In the genomic region with DNA sequence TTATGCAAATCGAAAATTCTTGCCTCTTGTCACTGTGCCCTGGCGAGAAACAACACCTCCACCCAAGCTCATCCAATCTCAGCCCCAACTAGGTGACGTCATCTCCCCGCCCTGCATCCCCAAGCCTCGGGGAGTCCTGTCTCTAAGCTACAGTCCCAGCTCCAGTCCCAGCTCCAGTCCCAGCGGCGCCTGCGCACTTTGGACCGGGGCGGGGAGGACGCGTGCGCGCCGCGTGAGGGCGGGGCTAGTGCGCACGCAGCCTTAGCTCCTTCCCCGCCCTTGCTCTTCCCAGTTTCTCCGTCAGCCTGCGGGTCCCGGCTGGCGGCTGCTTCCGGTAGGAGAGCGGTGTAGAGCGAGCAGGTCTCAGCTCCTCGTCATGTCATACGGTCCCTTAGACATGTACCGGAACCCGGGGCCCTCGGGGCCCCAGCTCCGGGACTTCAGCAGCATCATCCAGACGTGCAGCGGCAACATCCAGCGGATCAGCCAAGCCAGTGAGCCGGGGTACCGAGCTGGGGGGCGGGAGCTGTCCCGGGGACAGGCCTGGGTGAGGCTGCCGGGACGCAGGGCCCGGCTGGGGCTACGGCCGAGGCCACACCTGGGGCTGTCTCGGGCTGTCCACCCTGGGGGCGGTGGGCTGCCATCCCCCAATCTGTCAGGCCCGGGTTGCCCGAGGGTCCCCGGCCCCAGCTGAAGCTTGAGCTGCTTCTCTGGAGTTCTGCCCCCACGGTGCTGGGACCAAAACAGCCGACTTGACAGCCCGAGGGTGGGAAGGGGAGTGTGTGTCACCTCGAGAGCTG, we compare ENCODE assay signal across 8 cellular contexts. TPM values are rescaled to one million over a fixed set of nuclear protein-coding genes. Genes with fewer than 3 reads are reported as not detected.
DNase-seq lines count a peak whose midpoint lies in the region; ATAC-seq, FAIRE-seq and TF ChIP-seq lines count a peak whose summit lies in the region.

Gene STX12, plus strand, starts transcription at position 288 of the 800 bp plus-strand sequence. Its CDS starts 89 bp downstream, at position 377.

- peak; percentile 99 for DNase-seq in DMS 273 (lab: John Stamatoyannopoulos, UW; ENCODE audit: unreplicated experiment)
- peak; percentile 100 for DNase-seq in IMR-90
- DNase-seq in OCI-M1 (lab: John Stamatoyannopoulos, UW), result peak; percentile 97
- peak; percentile 99 for DNase-seq in activated T-cell treated with anti-CD3 and anti-CD28 coated beads for 24 hours (ENCODE audit: low read depth)
- peak; percentile 100 for DNase-seq in endothelial cell of umbilical vein (ENCODE audit: low read depth, low spot score)
- peak; percentile 96 for DNase-seq in middle frontal gyrus (ENCODE audit: extremely low spot score, low spot score)
- DNase-seq in stimulated activated CD8-positive, alpha-beta memory T cell treated with anti-CD3 and anti-CD28 coated beads, Interleukin-2, amount 100 ng/mL, for 48 hours (ENCODE audit: low read depth in 2 of 2), result peak; percentile 97 to 98

- H3K9ac ChIP-seq in IMR-90 (ENCODE audit: low read depth, low read length) (peak within 1 kb of the TSS; percentile 93), endothelial cell of umbilical vein (replicated peaks; ENCODE audit: extremely low read depth, insufficient read depth, low read length) (peak within 1 kb of the TSS; percentile 89)

- H3K27me3 ChIP-seq in IMR-90 (ENCODE audit: control insufficient read depth, insufficient read depth, low read length), result no peaks in the 10 kb centered on the region
- no peaks in the 10 kb centered on the region for H3K27me3 ChIP-seq in endothelial cell of umbilical vein (ENCODE audit: control insufficient read depth in 2 of 2, insufficient read depth in 2 of 2, low read length in 2 of 2)

- peak; percentile 98 for FAIRE-seq in endothelial cell of umbilical vein (lab: Jason Lieb, UNC)

- peaks cover 9 to 39% of the 10 kb centered on the region in 2 experiments; a peak in 3 of 4 replicates for H3K79me1 ChIP-seq in IMR-90 (ENCODE audit: low read depth in 1 of 2, low read length in 2 of 2)

- peak within 1 kb of the TSS; percentile 66; the same call in 1 of the 2 replicates for H2BK20ac ChIP-seq in IMR-90 (ENCODE audit: low read depth, low read length)

- peak within 1 kb of the TSS; percentile 77 for H2BK5ac ChIP-seq in IMR-90 (ENCODE audit: low read depth, low read length, poor library complexity, severe bottlenecking)

- peak within 1 kb of the TSS; percentile 89 for H2AFZ ChIP-seq in IMR-90 (replicated peaks; ENCODE audit: low read length, poor library complexity)
- peak within 1 kb of the TSS; percentile 38 for H2AFZ ChIP-seq in endothelial cell of umbilical vein (ENCODE audit: low read depth, low read length)

- H3K27ac ChIP-seq in IMR-90 (ENCODE audit: insufficient read depth, low read length) (peak within 1 kb of the TSS; percentile 76), endothelial cell of umbilical vein (ENCODE audit: insufficient read depth, low read depth, low read length) (peak within 1 kb of the TSS; percentile 82)

- H3K4me2 ChIP-seq in IMR-90 (ENCODE audit: low read depth, low read length) (peak within 1 kb of the TSS; percentile 94), endothelial cell of umbilical vein (ENCODE audit: insufficient read depth, low read length) (peak within 1 kb of the TSS; percentile 100)

- in situ Hi-C loops in IMR-90 (cut with MboI; ENCODE audit: low sequenced_read_pairs), result no loop called here

- H2AK5ac ChIP-seq in IMR-90 (ENCODE audit: low read depth, low read length), result peak within 1 kb of the TSS; percentile 73

- ATAC-seq in GM21528 (IDR thresholded peaks at IDR 0.05; ENCODE audit: low FRiP score, unreplicated experiment) (peak; percentile 94), IMR-90 (ENCODE audit: low read depth) (peak; percentile 95)

- H3K79me2 ChIP-seq in endothelial cell of umbilical vein (ENCODE audit: control insufficient read depth, insufficient read depth, low read length), result peaks cover 49% of the 10 kb centered on the region

- H3K56ac ChIP-seq in IMR-90 (ENCODE audit: extremely low read depth, insufficient read depth, low read length), result peak within 1 kb of the TSS; percentile 78

- dilution Hi-C loops in IMR-90 (cut with HindIII; ENCODE audit: low sequenced_read_pairs, unreplicated experiment), result no loop called here
- dilution Hi-C loops in endothelial cell of umbilical vein (cut with MboI; ENCODE audit: extremely low pct_ligation_motif_present, low sequenced_read_pairs), result no loop called here

- H3K9me1 ChIP-seq in IMR-90 (ENCODE audit: insufficient read depth, low read length), result no peaks in the 10 kb centered on the region; the same call in 1 of the 2 replicates
- H3K9me1 ChIP-seq in endothelial cell of umbilical vein (replicated peaks; ENCODE audit: control insufficient read depth, extremely low read depth, insufficient read depth, low read length), result no peaks in the 10 kb centered on the region

- H4K8ac ChIP-seq in IMR-90 (ENCODE audit: low read depth in 2 of 2, low read length in 2 of 2), result peak within 1 kb of the TSS; percentile 14 to 97

- intact Hi-C loops in IMR-90 (cut with micrococcal nuclease), result loop anchor here (1.0 to 2.0 kb wide), 3 partner anchors 21 to 104 kb away; partner anchors contain the start of gene PPP1R8
- intact Hi-C loops in endothelial cell of umbilical vein (cut with micrococcal nuclease), result loop anchor here (1.0 kb wide), 4 partner anchors 16 to 101 kb away; partner anchors contain the start of genes FAM76A, IFI6 and PPP1R8

- 0 out of 3 replicates have a peak within 1 kb of the TSS, but pooled peaks have one; percentile 23 for H2BK15ac ChIP-seq in IMR-90 (ENCODE audit: low read depth, low read length)

- peak within 1 kb of the TSS; percentile 79 for H2BK120ac ChIP-seq in IMR-90 (ENCODE audit: low read depth, low read length)

- TF ChIP-seq POLR2A in IMR-90 (IDR thresholded peaks at IDR 0.05; ENCODE audit: low read depth, low read length) (peak; percentile 93), endothelial cell of umbilical vein (IDR thresholded peaks at IDR 0.05; ENCODE audit: low read depth, low read length) (peak; percentile 88)

- WGBS in IMR-90 (ENCODE audit: extremely low coverage in 2 of 2, insufficient read length in 1 of 2), 2 experiments, result 1% methylated on average over 17 of the region's 54 CpGs; no CpG with 5 or more reads in 1 of the 2 experiments

- H3K4me1 ChIP-seq in IMR-90 (ENCODE audit: control insufficient read depth, insufficient read depth, low read length) (peaks cover 4% of the 10 kb centered on the region; the same call in 1 of the 2 replicates), endothelial cell of umbilical vein (ENCODE audit: control insufficient read depth, extremely low read depth, insufficient read depth, low read length) (peaks cover 23% of the 10 kb centered on the region)

- POLR2A ChIA-PET in IMR-90 (lab: Charles Lee; ENCODE audit: unreplicated experiment), result interaction anchor here (0.6 to 1.1 kb wide), 9 partner anchors 9 to 734 kb away, joined by 3 to 11 read pairs (median 3); partner anchors contain the start of genes FAM76A and PPP1R8
- POLR2A ChIA-PET in endothelial cell of umbilical vein (lab: Charles Lee), result interaction anchor here (0.6 to 3.3 kb wide), 15 partner anchors 9 to 487 kb away, joined by 3 to 67 read pairs (median 4); partner anchors contain the start of genes FAM76A, IFI6 and PPP1R8

- H4K20me1 ChIP-seq in IMR-90 (ENCODE audit: insufficient read depth, low read length) (peaks cover 8% of the 10 kb centered on the region; the same call in 1 of the 2 replicates), endothelial cell of umbilical vein (replicated peaks; ENCODE audit: control insufficient read depth, extremely low read depth, insufficient read depth, low read length) (peaks cover 3% of the 10 kb centered on the region)

- H3K23ac ChIP-seq in IMR-90 (ENCODE audit: low read depth, low read length), result peak within 1 kb of the TSS; percentile 92

- TF ChIP-seq RAD21 in IMR-90 (IDR thresholded peaks at IDR 0.05; ENCODE audit: low read length), result no peak; the same call in 1 of the 2 replicates

- H4K91ac ChIP-seq in IMR-90 (ENCODE audit: insufficient read depth, low read depth, low read length), result peak within 1 kb of the TSS; percentile 48

- H3K36me3 ChIP-seq in IMR-90 (ENCODE audit: control insufficient read depth, insufficient read depth, low read length), result no peaks in the 10 kb centered on the region
- peaks cover 0 to 4% of the 10 kb centered on the region in 2 experiments for H3K36me3 ChIP-seq in endothelial cell of umbilical vein (ENCODE audit: control insufficient read depth in 2 of 2, extremely low read depth in 1 of 2, insufficient read depth in 2 of 2, low read length in 2 of 2)

- H3K4me3 ChIP-seq in IMR-90 (ENCODE audit: insufficient read depth, low read depth, low read length) (peak within 1 kb of the TSS; percentile 95), endothelial cell of umbilical vein (replicated peaks in 1 of 3; ENCODE audit: insufficient read depth in 1 of 3, low read depth in 1 of 3, low read length in 3 of 3) (peak within 1 kb of the TSS; percentile 63 to 99 (median 90))

- H3K18ac ChIP-seq in IMR-90 (ENCODE audit: low read depth, low read length), result peak within 1 kb of the TSS; percentile 42

- H3K4ac ChIP-seq in IMR-90 (ENCODE audit: low read depth, low read length), result peak within 1 kb of the TSS; percentile 85

- BruUV-seq in IMR-90 (replicated peaks; lab: Mats Ljungman, UMichigan) (no TSS peak), endothelial cell of umbilical vein (replicated peaks; lab: Mats Ljungman, UMichigan) (no TSS peak)

- peak within 1 kb of the TSS; percentile 83 for H3K14ac ChIP-seq in IMR-90 (replicated peaks; ENCODE audit: low read depth, low read length)

- H2AK9ac ChIP-seq in IMR-90 (replicated peaks; ENCODE audit: low read depth, low read length, poor library complexity), result peak within 1 kb of the TSS; percentile 89

- H4K5ac ChIP-seq in IMR-90 (ENCODE audit: low read depth, low read length), result peak within 1 kb of the TSS; percentile 86

- no peak for TF ChIP-seq CTCF in IMR-90 (conservative IDR thresholded peaks at IDR 0.05; ENCODE audit: low read depth, low read length)
- no peak for TF ChIP-seq CTCF in endothelial cell of umbilical vein (IDR thresholded peaks at IDR 0.05; ENCODE audit: extremely low read depth in 1 of 2, insufficient read depth in 1 of 2, low read depth in 1 of 2, low read length in 2 of 2)

- CTCF ChIA-PET in IMR-90 (lab: Yijun Ruan, JAX), result interaction anchor here (1.4 kb wide), 1 partner anchor 47 kb away, joined by 5 read pairs; the partner anchor contains the start of gene FAM76A
- CTCF ChIA-PET in endothelial cell of umbilical vein (lab: Charles Lee), result interaction anchor here (0.8 to 3.5 kb wide), 12 partner anchors 9 to 110 kb away, joined by 3 to 32 read pairs (median 4); partner anchors contain the start of genes FAM76A, IFI6 and PPP1R8

- H3K9me3 ChIP-seq in IMR-90 (ENCODE audit: control insufficient read depth, insufficient read depth, low read length) (no peaks in the 10 kb centered on the region), endothelial cell of umbilical vein (replicated peaks; ENCODE audit: control insufficient read depth, insufficient read depth, low read length) (no peaks in the 10 kb centered on the region)

RNA-seq across cellular contexts. Expression of gene STX12, which starts in this region (rescaled TPM):
- total RNA-seq in IMR-90 (2012; rRNA removed), result 54.8 and 68.3 TPM in 2 replicates
- polyA plus RNA-seq in IMR-90 (2012; rRNA removed), result 22.5 and 28.6 TPM in 2 replicates
- 17.3 and 22.0 TPM in 2 replicates for polyA plus RNA-seq in IMR-90 (2012; cell fraction: cytosol; rRNA removed)
- 23.2 and 62.6 TPM in 2 replicates for polyA plus RNA-seq in IMR-90 (2012; cell fraction: nucleus; rRNA removed; ENCODE audit: low replicate concordance)
- 83.8 and 90.3 TPM in 2 replicates for total RNA-seq in endothelial cell of umbilical vein
- 26.1 and 28.7 TPM in 2 replicates for polyA plus RNA-seq in endothelial cell of umbilical vein
- 26.7 and 30.0 TPM in 2 replicates for polyA plus RNA-seq in endothelial cell of umbilical vein (2011; cell fraction: cytosol; rRNA removed)
- polyA plus RNA-seq in endothelial cell of umbilical vein (2011; cell fraction: nucleus; rRNA removed), result 75.1 and 101 TPM in 2 replicates
- 42.1 and 55.6 TPM in 2 replicates for polyA plus RNA-seq in endothelial cell of umbilical vein (2012)
- polyA minus RNA-seq in endothelial cell of umbilical vein, result 37.5 and 39.0 TPM in 2 replicates
- 3.5 TPM for polyA minus RNA-seq in endothelial cell of umbilical vein (2011; cell fraction: cytosol; rRNA and poly(A)+ RNA removed)
- polyA minus RNA-seq in endothelial cell of umbilical vein (2011; cell fraction: nucleus; rRNA and poly(A)+ RNA removed), result 49.3 and 68.0 TPM in 2 replicates

Comparison
In these comparisons a context has a peak if more than half of its experiments do, and no peak if none do; other contexts are left out.
1. Peak in every context shown above with its lines: DNase-seq, ATAC-seq, H3K4me3 ChIP-seq and H3K27ac ChIP-seq.